ENCODE assay signal across 2 cellular contexts in the genomic region with DNA sequence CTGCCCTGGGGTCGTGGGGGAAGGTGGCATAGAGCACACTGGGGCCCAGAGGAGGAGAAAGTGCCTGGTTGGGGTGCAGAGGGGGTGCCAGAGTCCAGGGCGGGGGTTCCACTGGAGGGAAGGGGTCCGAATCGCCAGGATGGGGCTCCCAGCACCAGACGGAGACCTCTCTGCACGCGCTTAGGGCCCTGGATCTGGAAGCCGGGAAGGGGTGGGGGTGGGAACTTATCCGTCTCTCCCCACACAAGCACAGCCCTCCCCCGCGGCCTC.
A peak's percentile ranks its signal among the peaks of the same experiment; 100 is the strongest.
TF ChIP-seq lines count a peak whose summit lies in the region.

No MANE protein-coding gene starts in this region.

TF ChIP-seq in SK-N-SH, 30 proteins besides CTCF, POLR2A, EP300 and RAD21:
- TF ChIP-seq, protein P1, sequence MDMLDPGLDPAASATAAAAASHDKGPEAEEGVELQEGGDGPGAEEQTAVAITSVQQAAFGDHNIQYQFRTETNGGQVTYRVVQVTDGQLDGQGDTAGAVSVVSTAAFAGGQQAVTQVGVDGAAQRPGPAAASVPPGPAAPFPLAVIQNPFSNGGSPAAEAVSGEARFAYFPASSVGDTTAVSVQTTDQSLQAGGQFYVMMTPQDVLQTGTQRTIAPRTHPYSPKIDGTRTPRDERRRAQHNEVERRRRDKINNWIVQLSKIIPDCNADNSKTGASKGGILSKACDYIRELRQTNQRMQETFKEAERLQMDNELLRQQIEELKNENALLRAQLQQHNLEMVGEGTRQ (IDR thresholded peaks at IDR 0.05; ENCODE audit: borderline replicate concordance, low read depth, low read length), result no peak
- TF ChIP-seq TEAD4 (IDR thresholded peaks at IDR 0.05; ENCODE audit: borderline replicate concordance, insufficient read depth), result no peak
- TF ChIP-seq, protein P2, sequence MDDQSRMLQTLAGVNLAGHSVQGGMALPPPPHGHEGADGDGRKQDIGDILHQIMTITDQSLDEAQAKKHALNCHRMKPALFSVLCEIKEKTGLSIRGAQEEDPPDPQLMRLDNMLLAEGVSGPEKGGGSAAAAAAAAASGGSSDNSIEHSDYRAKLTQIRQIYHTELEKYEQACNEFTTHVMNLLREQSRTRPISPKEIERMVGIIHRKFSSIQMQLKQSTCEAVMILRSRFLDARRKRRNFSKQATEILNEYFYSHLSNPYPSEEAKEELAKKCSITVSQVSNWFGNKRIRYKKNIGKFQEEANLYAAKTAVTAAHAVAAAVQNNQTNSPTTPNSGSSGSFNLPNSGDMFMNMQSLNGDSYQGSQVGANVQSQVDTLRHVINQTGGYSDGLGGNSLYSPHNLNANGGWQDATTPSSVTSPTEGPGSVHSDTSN (IDR thresholded peaks at IDR 0.05), result 0 out of 2 replicates have a peak, but pooled peaks have one; percentile 1
- peak; percentile 2 for TF ChIP-seq CHD2 (IDR thresholded peaks at IDR 0.05; ENCODE audit: low read length, partially characterized antibody)
- no peak for TF ChIP-seq NRF1 (IDR thresholded peaks at IDR 0.05; ENCODE audit: low read depth, low read length)
- TF ChIP-seq NFIC (IDR thresholded peaks at IDR 0.05; ENCODE audit: borderline replicate concordance), result no peak
- TF ChIP-seq MEF2A (IDR thresholded peaks at IDR 0.05; ENCODE audit: borderline replicate concordance, low read depth), result no peak

TF ChIP-seq in SK-N-SH treated with all-trans-retinoic acid at 6 μM for 48 hours, 23 proteins besides CTCF, POLR2A, EP300 and RAD21 (continued from another document):
- TF ChIP-seq, protein P3, sequence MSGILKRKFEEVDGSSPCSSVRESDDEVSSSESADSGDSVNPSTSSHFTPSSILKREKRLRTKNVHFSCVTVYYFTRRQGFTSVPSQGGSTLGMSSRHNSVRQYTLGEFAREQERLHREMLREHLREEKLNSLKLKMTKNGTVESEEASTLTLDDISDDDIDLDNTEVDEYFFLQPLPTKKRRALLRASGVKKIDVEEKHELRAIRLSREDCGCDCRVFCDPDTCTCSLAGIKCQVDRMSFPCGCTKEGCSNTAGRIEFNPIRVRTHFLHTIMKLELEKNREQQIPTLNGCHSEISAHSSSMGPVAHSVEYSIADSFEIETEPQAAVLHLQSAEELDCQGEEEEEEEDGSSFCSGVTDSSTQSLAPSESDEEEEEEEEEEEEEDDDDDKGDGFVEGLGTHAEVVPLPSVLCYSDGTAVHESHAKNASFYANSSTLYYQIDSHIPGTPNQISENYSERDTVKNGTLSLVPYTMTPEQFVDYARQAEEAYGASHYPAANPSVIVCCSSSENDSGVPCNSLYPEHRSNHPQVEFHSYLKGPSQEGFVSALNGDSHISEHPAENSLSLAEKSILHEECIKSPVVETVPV (CRISPR knock-in tag; IDR thresholded peaks at IDR 0.05), result no peak
- TF ChIP-seq ZNF565 (CRISPR knock-in tag; conservative IDR thresholded peaks at IDR 0.05; ENCODE audit: low read depth), result no peak
- no peak for TF ChIP-seq CSDC2 (CRISPR knock-in tag; IDR thresholded peaks at IDR 0.05)
- TF ChIP-seq ZFP3 (CRISPR knock-in tag; IDR thresholded peaks at IDR 0.05), result no peak
- no peak for TF ChIP-seq OSR1 (CRISPR knock-in tag; IDR thresholded peaks at IDR 0.05)
- TF ChIP-seq ISL1 (CRISPR knock-in tag; IDR thresholded peaks at IDR 0.05), result no peak
- no peak for TF ChIP-seq ZC3H10 (CRISPR knock-in tag; IDR thresholded peaks at IDR 0.05)
- no peak for TF ChIP-seq PPARA (CRISPR knock-in tag; IDR thresholded peaks at IDR 0.05; ENCODE audit: borderline replicate concordance)
- TF ChIP-seq, protein P4, sequence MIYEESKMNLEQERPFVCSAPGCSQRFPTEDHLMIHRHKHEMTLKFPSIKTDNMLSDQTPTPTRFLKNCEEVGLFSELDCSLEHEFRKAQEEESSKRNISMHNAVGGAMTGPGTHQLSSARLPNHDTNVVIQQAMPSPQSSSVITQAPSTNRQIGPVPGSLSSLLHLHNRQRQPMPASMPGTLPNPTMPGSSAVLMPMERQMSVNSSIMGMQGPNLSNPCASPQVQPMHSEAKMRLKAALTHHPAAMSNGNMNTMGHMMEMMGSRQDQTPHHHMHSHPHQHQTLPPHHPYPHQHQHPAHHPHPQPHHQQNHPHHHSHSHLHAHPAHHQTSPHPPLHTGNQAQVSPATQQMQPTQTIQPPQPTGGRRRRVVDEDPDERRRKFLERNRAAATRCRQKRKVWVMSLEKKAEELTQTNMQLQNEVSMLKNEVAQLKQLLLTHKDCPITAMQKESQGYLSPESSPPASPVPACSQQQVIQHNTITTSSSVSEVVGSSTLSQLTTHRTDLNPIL (CRISPR knock-in tag; IDR thresholded peaks at IDR 0.05; ENCODE audit: low read depth), result no peak
- TF ChIP-seq, protein P5, sequence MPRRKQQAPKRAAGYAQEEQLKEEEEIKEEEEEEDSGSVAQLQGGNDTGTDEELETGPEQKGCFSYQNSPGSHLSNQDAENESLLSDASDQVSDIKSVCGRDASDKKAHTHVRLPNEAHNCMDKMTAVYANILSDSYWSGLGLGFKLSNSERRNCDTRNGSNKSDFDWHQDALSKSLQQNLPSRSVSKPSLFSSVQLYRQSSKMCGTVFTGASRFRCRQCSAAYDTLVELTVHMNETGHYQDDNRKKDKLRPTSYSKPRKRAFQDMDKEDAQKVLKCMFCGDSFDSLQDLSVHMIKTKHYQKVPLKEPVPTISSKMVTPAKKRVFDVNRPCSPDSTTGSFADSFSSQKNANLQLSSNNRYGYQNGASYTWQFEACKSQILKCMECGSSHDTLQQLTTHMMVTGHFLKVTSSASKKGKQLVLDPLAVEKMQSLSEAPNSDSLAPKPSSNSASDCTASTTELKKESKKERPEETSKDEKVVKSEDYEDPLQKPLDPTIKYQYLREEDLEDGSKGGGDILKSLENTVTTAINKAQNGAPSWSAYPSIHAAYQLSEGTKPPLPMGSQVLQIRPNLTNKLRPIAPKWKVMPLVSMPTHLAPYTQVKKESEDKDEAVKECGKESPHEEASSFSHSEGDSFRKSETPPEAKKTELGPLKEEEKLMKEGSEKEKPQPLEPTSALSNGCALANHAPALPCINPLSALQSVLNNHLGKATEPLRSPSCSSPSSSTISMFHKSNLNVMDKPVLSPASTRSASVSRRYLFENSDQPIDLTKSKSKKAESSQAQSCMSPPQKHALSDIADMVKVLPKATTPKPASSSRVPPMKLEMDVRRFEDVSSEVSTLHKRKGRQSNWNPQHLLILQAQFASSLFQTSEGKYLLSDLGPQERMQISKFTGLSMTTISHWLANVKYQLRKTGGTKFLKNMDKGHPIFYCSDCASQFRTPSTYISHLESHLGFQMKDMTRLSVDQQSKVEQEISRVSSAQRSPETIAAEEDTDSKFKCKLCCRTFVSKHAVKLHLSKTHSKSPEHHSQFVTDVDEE (CRISPR knock-in tag; IDR thresholded peaks at IDR 0.05), result no peak
- no peak for TF ChIP-seq BACH2 (CRISPR knock-in tag; IDR thresholded peaks at IDR 0.05; ENCODE audit: borderline replicate concordance)
- TF ChIP-seq, protein P6, sequence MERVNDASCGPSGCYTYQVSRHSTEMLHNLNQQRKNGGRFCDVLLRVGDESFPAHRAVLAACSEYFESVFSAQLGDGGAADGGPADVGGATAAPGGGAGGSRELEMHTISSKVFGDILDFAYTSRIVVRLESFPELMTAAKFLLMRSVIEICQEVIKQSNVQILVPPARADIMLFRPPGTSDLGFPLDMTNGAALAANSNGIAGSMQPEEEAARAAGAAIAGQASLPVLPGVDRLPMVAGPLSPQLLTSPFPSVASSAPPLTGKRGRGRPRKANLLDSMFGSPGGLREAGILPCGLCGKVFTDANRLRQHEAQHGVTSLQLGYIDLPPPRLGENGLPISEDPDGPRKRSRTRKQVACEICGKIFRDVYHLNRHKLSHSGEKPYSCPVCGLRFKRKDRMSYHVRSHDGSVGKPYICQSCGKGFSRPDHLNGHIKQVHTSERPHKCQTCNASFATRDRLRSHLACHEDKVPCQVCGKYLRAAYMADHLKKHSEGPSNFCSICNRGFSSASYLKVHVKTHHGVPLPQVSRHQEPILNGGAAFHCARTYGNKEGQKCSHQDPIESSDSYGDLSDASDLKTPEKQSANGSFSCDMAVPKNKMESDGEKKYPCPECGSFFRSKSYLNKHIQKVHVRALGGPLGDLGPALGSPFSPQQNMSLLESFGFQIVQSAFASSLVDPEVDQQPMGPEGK (CRISPR knock-in tag; IDR thresholded peaks at IDR 0.05; ENCODE audit: borderline replicate concordance), result no peak
- TF ChIP-seq, protein P7, sequence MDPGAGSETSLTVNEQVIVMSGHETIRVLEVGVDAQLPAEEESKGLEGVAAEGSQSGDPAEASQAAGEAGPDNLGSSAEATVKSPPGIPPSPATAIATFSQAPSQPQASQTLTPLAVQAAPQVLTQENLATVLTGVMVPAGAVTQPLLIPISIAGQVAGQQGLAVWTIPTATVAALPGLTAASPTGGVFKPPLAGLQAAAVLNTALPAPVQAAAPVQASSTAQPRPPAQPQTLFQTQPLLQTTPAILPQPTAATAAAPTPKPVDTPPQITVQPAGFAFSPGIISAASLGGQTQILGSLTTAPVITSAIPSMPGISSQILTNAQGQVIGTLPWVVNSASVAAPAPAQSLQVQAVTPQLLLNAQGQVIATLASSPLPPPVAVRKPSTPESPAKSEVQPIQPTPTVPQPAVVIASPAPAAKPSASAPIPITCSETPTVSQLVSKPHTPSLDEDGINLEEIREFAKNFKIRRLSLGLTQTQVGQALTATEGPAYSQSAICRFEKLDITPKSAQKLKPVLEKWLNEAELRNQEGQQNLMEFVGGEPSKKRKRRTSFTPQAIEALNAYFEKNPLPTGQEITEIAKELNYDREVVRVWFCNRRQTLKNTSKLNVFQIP (CRISPR knock-in tag; IDR thresholded peaks at IDR 0.05; ENCODE audit: borderline replicate concordance, low read depth), result no peak
TF ChIP-seq in SK-N-SH treated with all-trans-retinoic acid at 6 μM for 48 hours: peak in this region for 0.
